11 cellular contexts compared by ENCODE assay signal in the genomic region with DNA sequence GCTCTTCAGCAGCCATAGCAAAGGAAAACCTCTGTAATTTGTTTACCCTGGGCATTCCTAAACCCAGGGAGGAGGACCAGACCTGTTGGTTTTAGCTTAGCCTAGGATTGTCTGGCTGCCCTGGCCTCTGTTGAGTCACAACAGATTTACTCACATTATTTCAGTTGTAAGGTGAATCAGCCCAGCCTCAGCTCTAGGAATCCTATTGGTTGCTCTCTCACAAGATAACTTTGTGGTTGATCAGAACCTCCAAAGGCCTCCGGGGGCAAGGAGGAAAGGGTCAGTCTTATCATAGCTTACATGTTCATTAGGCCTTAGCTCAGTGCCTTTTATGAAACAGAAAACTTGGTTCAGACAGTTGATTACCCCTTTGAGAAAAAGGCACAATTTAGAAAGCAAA. TPM values are rescaled to one million over a fixed set of nuclear protein-coding genes. Genes with fewer than 3 reads are reported as not detected.
DNase-seq lines count a peak whose midpoint lies in the region; ATAC-seq lines count a peak whose summit lies in the region.
"Had no signal": no experiment of that assay in that cellular context is flagged by ENCODE, and none has a peak within 500 bp of the region (broad histone marks: within the 10 kb centered on the region; RNA-seq: fewer than 3 reads in every experiment).

No MANE protein-coding gene starts in this region.

- no peak overlapping the region for H3K4me3 Mint-ChIP-seq in activated naive CD4-positive, alpha-beta T cell treated with anti-CD3 and anti-CD28 coated beads for 36 hours
- H3K4me3 Mint-ChIP-seq in activated T-helper 2 cell treated with anti-CD3 and anti-CD28 coated beads, Interferon-gamma antibody, Interleukin-2, Interleukin-4, amounts not matched to agents 10 μg/mL and 5 μg/mL and 100 μg/mL, durations not matched to agents 14 hours and 24 hours and 36 hours (ENCODE audit: low read depth) = peak overlapping the region; percentile 17

- peak; percentile 57 for ATAC-seq in HG03095 (IDR thresholded peaks at IDR 0.05; ENCODE audit: unreplicated experiment)
- ATAC-seq: right cardiac atrium had no signal

- CTCF ChIA-PET in activated naive CD4-positive, alpha-beta T cell treated with anti-CD3 and anti-CD28 coated beads for 36 hours (lab: Charles Lee) = interaction anchor here (0.7 to 1.1 kb wide), 2 partner anchors 109 to 1354 kb away, joined by 5 read pairs; no protein-coding TSS in a partner anchor

- H3K27me3 Mint-ChIP-seq in activated naive CD4-positive, alpha-beta T cell treated with anti-CD3 and anti-CD28 coated beads for 36 hours (ENCODE audit: low read depth) = no peaks in the 10 kb centered on the region
- no peaks in the 10 kb centered on the region for H3K27me3 Mint-ChIP-seq in activated T-helper 2 cell treated with anti-CD3 and anti-CD28 coated beads, Interferon-gamma antibody, Interleukin-2, Interleukin-4, amounts not matched to agents 10 μg/mL and 5 μg/mL and 100 μg/mL, durations not matched to agents 14 hours and 24 hours and 36 hours (ENCODE audit: low read depth)

- intact Hi-C loops in activated naive CD4-positive, alpha-beta T cell treated with anti-CD3 and anti-CD28 coated beads for 36 hours (cut with micrococcal nuclease) = no loop called here
- intact Hi-C loops in activated T-helper 2 cell treated with anti-CD3 and anti-CD28 coated beads, Interferon-gamma antibody, Interleukin-2, Interleukin-4, amounts not matched to agents 10 μg/mL and 5 μg/mL and 100 μg/mL, durations not matched to agents 14 hours and 24 hours and 36 hours (cut with micrococcal nuclease) = loop anchor here (1.0 kb wide), 1 partner anchor 26 kb away; no protein-coding TSS in a partner anchor

- DNase-seq in activated naive CD4-positive, alpha-beta T cell treated with anti-CD3 and anti-CD28 coated beads for 36 hours = peak; percentile 41
- no peak for DNase-seq in activated naive CD4-positive, alpha-beta T cell (lab: John Stamatoyannopoulos, UW)
- DNase-seq in activated T-helper 2 cell treated with anti-CD3 and anti-CD28 coated beads, Interferon-gamma antibody, Interleukin-2, Interleukin-4, amounts not matched to agents 10 μg/mL and 5 μg/mL and 100 μg/mL, durations not matched to agents 14 hours and 24 hours and 36 hours (ENCODE audit: low spot score) = peak; percentile 9
- DNase-seq in stimulated activated CD4-positive, alpha-beta T cell treated with anti-CD3 and anti-CD28 coated beads, TNF-alpha, amount 100 ng/mL, for 48 hours (ENCODE audit: low read depth in 3 of 3) = peak; percentile 1 to 7 (median 3)
- DNase-seq in NCI-H2171 (lab: John Stamatoyannopoulos, UW) (no peak), DMS79 treated with DMSO at 0.1 percent for 48 hours (lab: John Stamatoyannopoulos, UW) (no peak), NCI-H1092 treated with DMSO at 0.1 percent for 48 hours (lab: John Stamatoyannopoulos, UW) (no peak)
- DNase-seq: glutamatergic neuron, NCI-H446 treated with DMSO at 0.1 percent for 48 hours, right cardiac atrium had no signal

- H3K36me3 Mint-ChIP-seq in activated naive CD4-positive, alpha-beta T cell treated with anti-CD3 and anti-CD28 coated beads for 36 hours (ENCODE audit: low read depth) = peaks cover 13% of the 10 kb centered on the region
- peaks cover 51% of the 10 kb centered on the region for H3K36me3 Mint-ChIP-seq in activated T-helper 2 cell treated with anti-CD3 and anti-CD28 coated beads, Interferon-gamma antibody, Interleukin-2, Interleukin-4, amounts not matched to agents 10 μg/mL and 5 μg/mL and 100 μg/mL, durations not matched to agents 14 hours and 24 hours and 36 hours (ENCODE audit: low read depth)

- peak overlapping the region; percentile 46 for H3K27ac Mint-ChIP-seq in activated naive CD4-positive, alpha-beta T cell treated with anti-CD3 and anti-CD28 coated beads for 36 hours
- peak overlapping the region; percentile 87 for H3K27ac Mint-ChIP-seq in activated T-helper 2 cell treated with anti-CD3 and anti-CD28 coated beads, Interferon-gamma antibody, Interleukin-2, Interleukin-4, amounts not matched to agents 10 μg/mL and 5 μg/mL and 100 μg/mL, durations not matched to agents 14 hours and 24 hours and 36 hours

- peaks cover 15% of the 10 kb centered on the region for H3K4me1 Mint-ChIP-seq in activated naive CD4-positive, alpha-beta T cell treated with anti-CD3 and anti-CD28 coated beads for 36 hours (ENCODE audit: low read depth)
- peaks cover 22% of the 10 kb centered on the region for H3K4me1 Mint-ChIP-seq in activated T-helper 2 cell treated with anti-CD3 and anti-CD28 coated beads, Interferon-gamma antibody, Interleukin-2, Interleukin-4, amounts not matched to agents 10 μg/mL and 5 μg/mL and 100 μg/mL, durations not matched to agents 14 hours and 24 hours and 36 hours (ENCODE audit: low read depth)

- no peaks in the 10 kb centered on the region for H3K9me3 Mint-ChIP-seq in activated naive CD4-positive, alpha-beta T cell treated with anti-CD3 and anti-CD28 coated beads for 36 hours
- no peaks in the 10 kb centered on the region for H3K9me3 Mint-ChIP-seq in activated T-helper 2 cell treated with anti-CD3 and anti-CD28 coated beads, Interferon-gamma antibody, Interleukin-2, Interleukin-4, amounts not matched to agents 10 μg/mL and 5 μg/mL and 100 μg/mL, durations not matched to agents 14 hours and 24 hours and 36 hours

RNA-seq across cellular contexts. Expression of a gene that starts 41.0 kb away (rescaled TPM):
- 10 to 100 TPM; 31.7 to 32.3 TPM for total RNA-seq in activated naive CD4-positive, alpha-beta T cell treated with anti-CD3 and anti-CD28 coated beads for 36 hours
- total RNA-seq in activated T-helper 2 cell treated with anti-CD3 and anti-CD28 coated beads, Interferon-gamma antibody, Interleukin-2, Interleukin-4, amounts not matched to agents 10 μg/mL and 5 μg/mL and 100 μg/mL, durations not matched to agents 14 hours and 24 hours and 36 hours = 24.6 and 26.4 TPM in 2 replicates

Comparison
In these comparisons a context has a peak if more than half of its experiments do, and no peak if none do; other contexts are left out.
1. DNase-seq: peak in activated naive CD4-positive, alpha-beta T cell treated with anti-CD3 and anti-CD28 coated beads for 36 hours (single experiment), activated T-helper 2 cell treated with anti-CD3 and anti-CD28 coated beads, Interferon-gamma antibody, Interleukin-2, Interleukin-4, amounts not matched to agents 10 μg/mL and 5 μg/mL and 100 μg/mL, durations not matched to agents 14 hours and 24 hours and 36 hours (single experiment) and stimulated activated CD4-positive, alpha-beta T cell treated with anti-CD3 and anti-CD28 coated beads, TNF-alpha, amount 100 ng/mL, for 48 hours (3 of 3); none in activated naive CD4-positive, alpha-beta T cell (0 of 4), NCI-H2171 (single experiment), DMS79 treated with DMSO at 0.1 percent for 48 hours (single experiment) and NCI-H1092 treated with DMSO at 0.1 percent for 48 hours (single experiment).